ENCODE assay signal across 8 cellular contexts in genomic region chr4:183798249-183798920, GRCh38.
DNase-seq lines count a peak whose midpoint lies in the region; ATAC-seq, FAIRE-seq and TF ChIP-seq lines count a peak whose summit lies in the region.

No MANE protein-coding gene starts in this region.

- no peak for FAIRE-seq in GM12891 (lab: Jason Lieb, UNC)

- ATAC-seq in activated T-helper 17 cell treated with anti-CD3 and anti-CD28 coated beads, Interleukin-2, amount 50 U/mL, for 72 hours (replicated peaks): no peak

- H3K9me3 ChIP-seq in HUES6 (ENCODE audit: control insufficient read depth, insufficient read depth, low read depth, low read length) (peaks cover 19% of the 10 kb centered on the region; the same call in 1 of the 2 replicates), smooth muscle cell (replicated peaks; ENCODE audit: low read depth) (no peaks in the 10 kb centered on the region)

- H2AFZ ChIP-seq in smooth muscle cell (ENCODE audit: low read depth): no peak overlapping the region

- no peaks in the 10 kb centered on the region for H4K20me1 ChIP-seq in smooth muscle cell (ENCODE audit: low read depth)

- peaks cover 32% of the 10 kb centered on the region for H3K4me1 ChIP-seq in HUES6 (ENCODE audit: control insufficient read depth, insufficient read depth, low read length)
- H3K4me1 ChIP-seq in smooth muscle cell (ENCODE audit: low read depth): peaks cover 3% of the 10 kb centered on the region

- H3K36me3 ChIP-seq in HUES6 (ENCODE audit: control insufficient read depth, insufficient read depth, low read length) (no peaks in the 10 kb centered on the region), smooth muscle cell (ENCODE audit: low read depth) (no peaks in the 10 kb centered on the region)

- peak overlapping the region; percentile 79 for H3K4me3 ChIP-seq in HUES6 (ENCODE audit: low read depth, low read length)
- H3K4me3 ChIP-seq in smooth muscle cell: peak overlapping the region; percentile 64

- H3K36me3 Mint-ChIP-seq in activated T-helper 17 cell treated with anti-CD3 and anti-CD28 coated beads, Interleukin-2, amount 50 U/mL, for 72 hours (ENCODE audit: low read depth): no peaks in the 10 kb centered on the region

- H3K4me3 Mint-ChIP-seq in activated T-helper 17 cell treated with anti-CD3 and anti-CD28 coated beads, Interleukin-2, amount 50 U/mL, for 72 hours: peak overlapping the region; percentile 58

- DNase-seq in islet precursor cell (peak; percentile 64), smooth muscle cell (lab: John Stamatoyannopoulos, UW; ENCODE audit: unreplicated experiment) (no peak), pons (ENCODE audit: low spot score) (no peak), GF-D8 (lab: John Stamatoyannopoulos, UW) (no peak), cerebellum (ENCODE audit: low spot score) (no peak), GM12891 (ENCODE audit: insufficient read length, low spot score) (no peak)

- H3F3A ChIP-seq in smooth muscle cell (ENCODE audit: low read depth): no peaks in the 10 kb centered on the region

- no peak overlapping the region for H3K27ac Mint-ChIP-seq in activated T-helper 17 cell treated with anti-CD3 and anti-CD28 coated beads, Interleukin-2, amount 50 U/mL, for 72 hours

- no peak for TF ChIP-seq POLR2A in GM12891 (IDR thresholded peaks at IDR 0.05; ENCODE audit: low read depth, low read length)

- peak overlapping the region; percentile 97 for H3K4me2 ChIP-seq in smooth muscle cell

- no peak for TF ChIP-seq CTCF in smooth muscle cell (IDR thresholded peaks at IDR 0.05; ENCODE audit: borderline replicate concordance, insufficient read depth, poor library complexity, severe bottlenecking)

- H3K4me1 Mint-ChIP-seq in activated T-helper 17 cell treated with anti-CD3 and anti-CD28 coated beads, Interleukin-2, amount 50 U/mL, for 72 hours: no peaks in the 10 kb centered on the region

- H3K27me3 Mint-ChIP-seq in activated T-helper 17 cell treated with anti-CD3 and anti-CD28 coated beads, Interleukin-2, amount 50 U/mL, for 72 hours: peaks cover 60% of the 10 kb centered on the region

- H3K27ac ChIP-seq in HUES6 (ENCODE audit: low read depth, low read length) (no peak overlapping the region), smooth muscle cell (ENCODE audit: low read depth) (no peak overlapping the region)

- WGBS in smooth muscle cell (ENCODE audit: low lambda C conversion rate): 2% methylated on average over 48 of the region's 62 CpGs

- peaks cover 5% of the 10 kb centered on the region for H3K9me3 Mint-ChIP-seq in activated T-helper 17 cell treated with anti-CD3 and anti-CD28 coated beads, Interleukin-2, amount 50 U/mL, for 72 hours

- H3K79me2 ChIP-seq in smooth muscle cell (ENCODE audit: low read depth): no peaks in the 10 kb centered on the region

- H3K27me3 ChIP-seq in HUES6 (ENCODE audit: control insufficient read depth, insufficient read depth, low read length) (peaks cover 65% of the 10 kb centered on the region), smooth muscle cell (ENCODE audit: low read depth) (peaks cover 59% of the 10 kb centered on the region)

- H3K9ac ChIP-seq in HUES6 (ENCODE audit: low read length): peak overlapping the region; percentile 12
- H3K9ac ChIP-seq in smooth muscle cell (ENCODE audit: low read depth): no peak overlapping the region

TF ChIP-seq in GM12891, 5 proteins besides CTCF, POLR2A, EP300 and RAD21:
- TF ChIP-seq POU2F2 (IDR thresholded peaks at IDR 0.05; ENCODE audit: low read depth, low read length) (no peak), SPI1 (IDR thresholded peaks at IDR 0.05; ENCODE audit: low read depth, low read length) (no peak), POLR2AphosphoS5 (IDR thresholded peaks at IDR 0.05; ENCODE audit: low read depth, low read length) (no peak), TAF1 (IDR thresholded peaks at IDR 0.05; ENCODE audit: low read depth, low read length) (no peak), PAX5 (IDR thresholded peaks at IDR 0.05; ENCODE audit: insufficient read depth, low read length, severe bottlenecking) (no peak)
